13 cellular contexts compared by ENCODE assay signal in genomic region chr3:16596352-16597032, GRCh38. TPM values are rescaled to one million over a fixed set of nuclear protein-coding genes. Genes with fewer than 3 reads are reported as not detected.
DNase-seq lines count a peak whose midpoint lies in the region; ATAC-seq and TF ChIP-seq lines count a peak whose summit lies in the region.
"Had no signal": no experiment of that assay in that cellular context is flagged by ENCODE, and none has a peak within 500 bp of the region (broad histone marks: within the 10 kb centered on the region; RNA-seq: fewer than 3 reads in every experiment).

No MANE protein-coding gene starts in this region.

- H3K9me3 Mint-ChIP-seq in stimulated activated naive CD8-positive, alpha-beta T cell treated with anti-CD3 and anti-CD28 coated beads, Interleukin-15, amount 100 ng/mL, for 72 hours, result no peaks in the 10 kb centered on the region
- H3K9me3 Mint-ChIP-seq: endodermal cell had no signal

- no peak overlapping the region for H3K4me3 ChIP-seq in Loucy (ENCODE audit: low read length, poor library complexity, severe bottlenecking)
- H3K4me3 ChIP-seq: psoas muscle had no signal

- H3K9me2 ChIP-seq in Loucy (replicated peaks; ENCODE audit: low read depth, low read length), result no peaks in the 10 kb centered on the region

- ATAC-seq in HG02759 (IDR thresholded peaks at IDR 0.05; ENCODE audit: unreplicated experiment) (peak; percentile 85), GM21825 (IDR thresholded peaks at IDR 0.05; ENCODE audit: unreplicated experiment) (no peak)
- peak; percentile 100 for ATAC-seq in stimulated activated naive CD8-positive, alpha-beta T cell treated with anti-CD3 and anti-CD28 coated beads, Interleukin-15, amount 100 ng/mL, for 72 hours
- ATAC-seq: psoas muscle had no signal

- peaks cover 20% of the 10 kb centered on the region for H3K4me1 Mint-ChIP-seq in stimulated activated naive CD8-positive, alpha-beta T cell treated with anti-CD3 and anti-CD28 coated beads, Interleukin-15, amount 100 ng/mL, for 72 hours

- H3K9me3 ChIP-seq in Loucy (ENCODE audit: insufficient read depth, low read depth, low read length), result no peaks in the 10 kb centered on the region
- H3K9me3 ChIP-seq: psoas muscle had no signal

- H3K79me2 ChIP-seq in Loucy (ENCODE audit: insufficient read depth, low read length), result no peaks in the 10 kb centered on the region

- H2AFZ ChIP-seq in Loucy (ENCODE audit: low read length), result peak overlapping the region; percentile 22

- TF ChIP-seq CTCF in Loucy (conservative IDR thresholded peaks at IDR 0.05; ENCODE audit: low read length) (no peak), GM20000 (IDR thresholded peaks at IDR 0.05; ENCODE audit: extremely low read depth, missing control alignments) (no peak)

- H4K20me1 ChIP-seq in Loucy (ENCODE audit: insufficient read depth, low read length, poor library complexity, severe bottlenecking), result no peaks in the 10 kb centered on the region

- peak overlapping the region; percentile 17 to 19 for H3K4me3 Mint-ChIP-seq in stimulated activated naive CD8-positive, alpha-beta T cell treated with anti-CD3 and anti-CD28 coated beads, Interleukin-15, amount 100 ng/mL, for 72 hours
- H3K4me3 Mint-ChIP-seq: endodermal cell had no signal

- 0 out of 2 replicates have a peak, but pooled peaks cover 3% of the 10 kb centered on the region for H3F3A ChIP-seq in Loucy (ENCODE audit: low read depth)

- peaks cover 24% of the 10 kb centered on the region for H3K4me1 ChIP-seq in Loucy (ENCODE audit: insufficient read depth, low read length, poor library complexity, severe bottlenecking)

- H3K27ac Mint-ChIP-seq in stimulated activated naive CD8-positive, alpha-beta T cell treated with anti-CD3 and anti-CD28 coated beads, Interleukin-15, amount 100 ng/mL, for 72 hours, result no peak overlapping the region
- H3K27ac Mint-ChIP-seq: endodermal cell had no signal

- no peak overlapping the region for H3K9ac ChIP-seq in Loucy (ENCODE audit: low read depth, low read length, poor library complexity, severe bottlenecking)

- peak; percentile 12 to 38 for DNase-seq in stimulated activated CD4-positive, alpha-beta T cell treated with anti-CD3 and anti-CD28 coated beads, Interleukin-2, amount 100 ng/mL, for 24 hours
- DNase-seq in stimulated activated CD4-positive, alpha-beta T cell treated with anti-CD3 and anti-CD28 coated beads, Interleukin-4, amount 100 ng/mL, for 1 hour, result no peak
- peak; percentile 35 to 57 for DNase-seq in stimulated activated naive CD8-positive, alpha-beta T cell treated with anti-CD3 and anti-CD28 coated beads, Interleukin-15, amount 100 ng/mL, for 72 hours
- no peak for DNase-seq in GM20000 (ENCODE audit: low spot score)
- no peak for DNase-seq in HT-29 (ENCODE audit: low spot score)
- DNase-seq: endodermal cell, NCI-H146, NCI-H526, psoas muscle had no signal

- no peak overlapping the region for H3K4me2 ChIP-seq in Loucy (ENCODE audit: low read depth, low read length, poor library complexity, severe bottlenecking)

- H3K36me3 ChIP-seq in Loucy (ENCODE audit: insufficient read depth, low read length), result no peaks in the 10 kb centered on the region

- H3K27me3 Mint-ChIP-seq in stimulated activated naive CD8-positive, alpha-beta T cell treated with anti-CD3 and anti-CD28 coated beads, Interleukin-15, amount 100 ng/mL, for 72 hours, result peaks cover 12% of the 10 kb centered on the region

- H3K27me3 ChIP-seq in Loucy (ENCODE audit: insufficient read depth, low read length, poor library complexity, severe bottlenecking), result no peaks in the 10 kb centered on the region

RNA-seq across cellular contexts. Expression of gene DAZL, which starts 8.7 kb away (rescaled TPM):
- total RNA-seq in HT-29 (2014; rRNA removed; shearing (Covaris generic)), result not detected in 2 replicates
- total RNA-seq: endodermal cell, frontal cortex, psoas muscle had no signal

Comparison
In these comparisons a context has a peak if more than half of its experiments do, and no peak if none do; other contexts are left out.
1. DNase-seq: peak in stimulated activated CD4-positive, alpha-beta T cell treated with anti-CD3 and anti-CD28 coated beads, Interleukin-2, amount 100 ng/mL, for 24 hours (2 of 2) and stimulated activated naive CD8-positive, alpha-beta T cell treated with anti-CD3 and anti-CD28 coated beads, Interleukin-15, amount 100 ng/mL, for 72 hours (2 of 2); none in stimulated activated CD4-positive, alpha-beta T cell treated with anti-CD3 and anti-CD28 coated beads, Interleukin-4, amount 100 ng/mL, for 1 hour (single experiment), GM20000 (single experiment) and HT-29 (single experiment).